ENCODE assay signal across 8 cellular contexts in the genomic region with DNA sequence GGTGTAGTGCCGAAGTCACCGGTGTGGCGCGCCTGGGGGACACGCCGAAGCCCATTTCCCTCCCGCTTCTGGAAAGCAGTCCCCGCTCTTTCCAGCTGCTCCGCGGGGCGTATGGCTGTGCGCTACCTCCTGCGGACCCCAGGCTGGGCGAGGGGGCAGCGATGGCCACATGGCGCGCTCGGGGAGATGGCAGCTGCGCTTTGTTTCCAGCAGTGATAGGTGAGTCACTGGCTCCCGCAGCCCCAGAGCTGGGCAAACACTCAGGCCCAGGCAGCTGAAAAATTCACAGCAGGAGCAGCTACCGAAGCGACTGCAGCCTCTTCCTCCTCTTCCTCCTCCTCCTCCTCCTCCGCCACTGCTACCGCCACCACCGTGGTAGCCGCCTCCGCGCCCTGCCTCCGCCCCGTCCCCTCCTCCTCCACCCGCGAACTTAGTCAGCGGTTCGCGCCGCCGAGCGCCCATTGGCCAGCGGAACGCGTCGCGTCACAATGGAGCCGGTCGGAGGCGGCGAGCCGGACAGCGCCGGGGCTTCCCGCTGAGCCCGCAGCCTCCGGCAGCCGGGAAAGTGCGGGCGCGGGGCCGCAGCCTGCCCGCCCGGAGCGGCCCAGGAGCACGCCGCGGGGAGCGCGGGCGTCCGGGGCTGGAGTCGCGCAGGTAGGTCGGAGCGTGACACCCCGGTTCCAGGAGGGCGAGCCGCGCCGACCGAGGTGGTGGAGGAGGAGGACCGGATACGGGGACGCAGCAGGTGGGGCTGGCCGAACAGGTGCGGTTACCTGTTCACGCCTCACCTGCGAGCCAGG. TPM values are rescaled to one million over a fixed set of nuclear protein-coding genes. Genes with fewer than 3 reads are reported as not detected.
DNase-seq lines count a peak whose midpoint lies in the region; ATAC-seq lines count a peak whose summit lies in the region.

A gene (plus strand): TSS at position 461 of the 800 bp plus-strand sequence. CDS start 57,822 bp downstream, outside the sequence.

- DNase-seq in AG20443 (ENCODE audit: low spot score) (peak; percentile 93), NCI-H510A treated with DMSO at 0.1 percent for 48 hours (lab: John Stamatoyannopoulos, UW) (peak; percentile 93), dedifferentiated amniotic fluid mesenchymal stem cell (ENCODE audit: extremely low spot score) (peak; percentile 59), left lobe of liver (ENCODE audit: low spot score) (peak; percentile 94)
- DNase-seq in activated CD4-positive, alpha-beta T cell treated with anti-CD3 and anti-CD28 coated beads, Interleukin-2, amount 50 U/mL, for 1 hour = peak; percentile 87
- DNase-seq in stimulated activated CD4-positive, alpha-beta T cell treated with anti-CD3 and anti-CD28 coated beads, Interleukin-2, amount 100 ng/mL, for 24 hours = peak; percentile 89 to 91

- ATAC-seq in GM19023 (IDR thresholded peaks at IDR 0.05; ENCODE audit: unreplicated experiment) (peak; percentile 94), HG03196 (IDR thresholded peaks at IDR 0.05; ENCODE audit: unreplicated experiment) (peak; percentile 85), left lobe of liver (peak; percentile 97)

RNA-seq across cellular contexts. Expression of the gene that starts here (rescaled TPM):
- total RNA-seq in left lobe of liver = 2.8 TPM

Comparison
In these comparisons a context has a peak if more than half of its experiments do, and no peak if none do; other contexts are left out.
1. Peak in every context shown above with its lines: DNase-seq and ATAC-seq.